19 cellular contexts compared by ENCODE assay signal in the genomic region with DNA sequence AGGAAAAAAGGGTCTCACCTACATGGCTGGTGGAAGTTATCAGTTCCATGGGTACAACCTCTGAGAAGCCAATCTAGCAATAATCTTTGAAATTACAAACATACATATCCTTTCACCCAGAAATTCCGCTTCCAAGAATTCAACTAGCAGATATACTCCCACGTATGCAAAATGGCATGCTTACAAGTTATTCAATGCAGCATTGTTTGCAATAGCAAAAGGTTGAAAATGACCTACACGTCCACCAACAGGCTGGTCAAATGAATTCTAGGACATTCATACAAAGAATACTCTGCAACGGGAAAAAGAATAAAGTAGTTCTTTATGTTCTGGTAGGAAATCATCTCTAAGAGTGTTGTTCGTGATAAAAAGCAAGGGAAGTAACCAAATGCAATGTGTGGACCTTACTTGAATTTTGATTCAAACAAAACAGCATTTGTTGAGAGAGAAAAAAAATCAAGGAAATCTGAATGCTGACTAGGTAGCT.
DNase-seq lines count a peak whose midpoint lies in the region; ATAC-seq, FAIRE-seq and TF ChIP-seq lines count a peak whose summit lies in the region.
"Had no signal": no experiment of that assay in that cellular context is flagged by ENCODE, and none has a peak within 500 bp of the region (broad histone marks: within the 10 kb centered on the region; RNA-seq: fewer than 3 reads in every experiment).

No MANE protein-coding gene starts in this region.

- no peaks in the 10 kb centered on the region for H3K79me2 ChIP-seq in PC-3 (ENCODE audit: low read length)
- H3K79me2 ChIP-seq in keratinocyte (ENCODE audit: control insufficient read depth, insufficient read depth, low read length) = no peaks in the 10 kb centered on the region
- H3K79me2 ChIP-seq in HepG2 (ENCODE audit: insufficient read depth, low read length) = no peaks in the 10 kb centered on the region

- DNase-seq in D721Med (ENCODE audit: insufficient read length, low spot score) (no peak), PC-3 (peak; percentile 23), cardiac fibroblast (ENCODE audit: low read depth in 2 of 2) (peak; percentile 53 to 68), keratinocyte (ENCODE audit: low read depth, low spot score) (no peak), HepG2 (ENCODE audit: low spot score) (no peak)
- no peak for DNase-seq in CD8-positive, alpha-beta memory T cell
- DNase-seq: AML-193, DMS153, GF-D8, NCI-H1105, NCI-H1694 treated with DMSO at 0.1 percent for 48 hours, NCI-H510A, SW 1271 had no signal

- TF ChIP-seq CTCF in D721Med (IDR thresholded peaks at IDR 0.05; ENCODE audit: insufficient read depth, missing control alignments) (no peak), PC-3 (conservative IDR thresholded peaks at IDR 0.05; ENCODE audit: low read depth, low read length) (no peak), cardiac fibroblast (IDR thresholded peaks at IDR 0.05; ENCODE audit: low read depth, low read length) (no peak), keratinocyte (optimal IDR thresholded peaks at IDR 0.05 in 1 of 3, IDR thresholded peaks at IDR 0.05 in 1 of 3, conservative IDR thresholded peaks at IDR 0.05 in 1 of 3; ENCODE audit: extremely low read depth in 1 of 3, insufficient read depth in 2 of 3, low read length in 3 of 3) (no peak), HepG2 (CRISPR knock-in tag; IDR thresholded peaks at IDR 0.05) (no peak)

- FAIRE-seq in D721Med (lab: Jason Lieb, UNC) (peak; percentile 38), keratinocyte (lab: Jason Lieb, UNC) (peak; percentile 13), HepG2 (lab: Jason Lieb, UNC) (no peak)
- FAIRE-seq: GM19239, HTR-8/SVneo had no signal

- no peaks in the 10 kb centered on the region for H3K27me3 ChIP-seq in PC-3 (ENCODE audit: low read length)
- H3K27me3 ChIP-seq in keratinocyte (ENCODE audit: control insufficient read depth, extremely low read depth, insufficient read depth, low read length) = no peaks in the 10 kb centered on the region
- no peaks in the 10 kb centered on the region for H3K27me3 ChIP-seq in CD8-positive, alpha-beta memory T cell (ENCODE audit: insufficient read depth, low read length, poor library complexity, severe bottlenecking)
- no peaks in the 10 kb centered on the region; a peak in 1 of 5 replicates for H3K27me3 ChIP-seq in HepG2 (ENCODE audit: control insufficient read depth in 1 of 2, insufficient read depth in 2 of 2, low read length in 2 of 2)

- no peak overlapping the region for H3K4me3 Mint-ChIP-seq in CD8-positive, alpha-beta memory T cell

- H3K9me3 Mint-ChIP-seq in CD8-positive, alpha-beta memory T cell = peaks cover 0 to 3% (median 0%) of the 10 kb centered on the region in 5 donors

- POLR2A ChIA-PET in PC-3 (lab: Charles Lee; ENCODE audit: unreplicated experiment) (no interaction called here), HepG2 (lab: Yijun Ruan, JAX) (no interaction called here)
- POLR2A ChIA-PET in CD8-positive, alpha-beta memory T cell (lab: Charles Lee) = no interaction called here

- H3K27ac ChIP-seq in PC-3 (ENCODE audit: low read length) = peak overlapping the region; percentile 7; the same call in 1 of the 2 replicates
- no peak overlapping the region for H3K27ac ChIP-seq in keratinocyte (ENCODE audit: control insufficient read depth, insufficient read depth, low read length)
- no peak overlapping the region for H3K27ac ChIP-seq in CD8-positive, alpha-beta memory T cell (ENCODE audit: low read depth, low read length)
- no peak overlapping the region for H3K27ac ChIP-seq in HepG2 (ENCODE audit: extremely low read length, insufficient read depth, low read length)
- H3K27ac ChIP-seq: C4-2B, GM23248 had no signal

- ATAC-seq in PC-3 = no peak
- no peak for ATAC-seq in HG02759 (IDR thresholded peaks at IDR 0.05; ENCODE audit: unreplicated experiment)
- no peak for ATAC-seq in HepG2

- H3K9ac ChIP-seq in PC-3 (ENCODE audit: low read length) (no peak overlapping the region), keratinocyte (ENCODE audit: control insufficient read depth, extremely low read depth, insufficient read depth, low read length) (no peak overlapping the region), HepG2 (ENCODE audit: insufficient read depth, low read depth, low read length) (no peak overlapping the region)
- H3K9ac ChIP-seq: GM23248 had no signal

- intact Hi-C loops in PC-3 (cut with micrococcal nuclease) (no loop called here), HepG2 (cut with micrococcal nuclease; ENCODE audit: unreplicated experiment) (no loop called here)

- H3K9me3 ChIP-seq in PC-3 (ENCODE audit: low read length) (no peaks in the 10 kb centered on the region), keratinocyte (ENCODE audit: control insufficient read depth, low read depth, low read length) (no peaks in the 10 kb centered on the region), HepG2 (ENCODE audit: low read length) (no peaks in the 10 kb centered on the region)
- H3K9me3 ChIP-seq in CD8-positive, alpha-beta memory T cell (ENCODE audit: low read length) = no peaks in the 10 kb centered on the region
- H3K9me3 ChIP-seq: HAP-1 had no signal

- no peaks in the 10 kb centered on the region for H3K36me3 ChIP-seq in PC-3 (ENCODE audit: low read depth, low read length)
- no peaks in the 10 kb centered on the region for H3K36me3 ChIP-seq in keratinocyte (ENCODE audit: control insufficient read depth in 2 of 2, extremely low read depth in 1 of 2, insufficient read depth in 2 of 2, low read length in 2 of 2)
- no peaks in the 10 kb centered on the region for H3K36me3 ChIP-seq in CD8-positive, alpha-beta memory T cell (ENCODE audit: insufficient read depth, low read length)
- no peaks in the 10 kb centered on the region for H3K36me3 ChIP-seq in HepG2 (replicated peaks in 1 of 2; ENCODE audit: control insufficient read depth in 1 of 2, insufficient read depth in 2 of 2, low read length in 2 of 2)
- H3K36me3 ChIP-seq: HAP-1 had no signal

- in situ Hi-C loops in HepG2 (cut with HindIII; ENCODE audit: extremely low pct_ligation_motif_present, low pct_unique_long_range_greater_than_20kb) = no loop called here

- BruUV-seq in PC-3 (replicated peaks; lab: Mats Ljungman, UMichigan) (no TSS peak), HepG2 (replicated peaks; lab: Mats Ljungman, UMichigan) (no TSS peak)

- H3K4me1 ChIP-seq in PC-3 (ENCODE audit: insufficient read depth, low read length) (peaks cover 47% of the 10 kb centered on the region), keratinocyte (ENCODE audit: control insufficient read depth, extremely low read depth, insufficient read depth, low read length) (peaks cover 37% of the 10 kb centered on the region), HepG2 (ENCODE audit: insufficient read depth, low read length) (peaks cover 7% of the 10 kb centered on the region)
- no peaks in the 10 kb centered on the region for H3K4me1 ChIP-seq in CD8-positive, alpha-beta memory T cell (ENCODE audit: insufficient read depth, low read length)

- no peak for TF ChIP-seq RAD21 in HepG2 (CRISPR knock-in tag; IDR thresholded peaks at IDR 0.05)

- dilution Hi-C loops in keratinocyte (cut with MboI; ENCODE audit: extremely low pct_ligation_motif_present, low sequenced_read_pairs) = no loop called here

- H4K20me1 ChIP-seq in PC-3 (ENCODE audit: low read length) (no peaks in the 10 kb centered on the region), keratinocyte (ENCODE audit: control insufficient read depth, extremely low read depth, insufficient read depth, low read length) (no peaks in the 10 kb centered on the region), HepG2 (ENCODE audit: insufficient read depth, low read length) (no peaks in the 10 kb centered on the region)

- CTCF ChIA-PET in PC-3 (lab: Charles Lee) (no interaction called here), HepG2 (lab: Yijun Ruan, JAX; ENCODE audit: low intra/inter-chr PET ratio, low total read pairs) (no interaction called here)
- CTCF ChIA-PET in CD8-positive, alpha-beta memory T cell (lab: Charles Lee) = no interaction called here

- H3K9me1 ChIP-seq in keratinocyte (ENCODE audit: control insufficient read depth, extremely low read depth, insufficient read depth, low read length) = no peaks in the 10 kb centered on the region

- no peaks in the 10 kb centered on the region for H3K9me2 ChIP-seq in PC-3 (replicated peaks; ENCODE audit: low read length)

- H3K4me3 ChIP-seq in PC-3 (ENCODE audit: low read length) (no peak overlapping the region), cardiac fibroblast (replicated peaks in 1 of 2; ENCODE audit: low read depth in 2 of 2, low read length in 2 of 2) (no peak overlapping the region), keratinocyte (ENCODE audit: control insufficient read depth in 2 of 3, extremely low read depth in 1 of 3, insufficient read depth in 2 of 3, low read depth in 1 of 3, low read length in 3 of 3) (no peak overlapping the region), HepG2 (replicated peaks in 1 of 3; ENCODE audit: insufficient read depth in 1 of 3, low read depth in 2 of 3, low read length in 3 of 3) (no peak overlapping the region)
- H3K4me3 ChIP-seq in CD8-positive, alpha-beta memory T cell (ENCODE audit: low read length) = no peak overlapping the region
- H3K4me3 ChIP-seq: GM23248, HAP-1 had no signal

- H3K27me3 Mint-ChIP-seq in CD8-positive, alpha-beta memory T cell = peaks cover 12 to 38% of the 10 kb centered on the region in 2 donors

- WGBS in HepG2 (ENCODE audit: low lambda C conversion rate) = 15% methylated on average over 5 of the region's 5 CpGs

- TF ChIP-seq POLR2A in HepG2 (IDR thresholded peaks at IDR 0.05; ENCODE audit: insufficient read depth in 1 of 2, low read depth in 2 of 2, low read length in 2 of 2) = no peak

- no peak overlapping the region for H3K27ac Mint-ChIP-seq in CD8-positive, alpha-beta memory T cell

- no peak overlapping the region for H2AFZ ChIP-seq in PC-3 (ENCODE audit: low read length)
- H2AFZ ChIP-seq in keratinocyte (ENCODE audit: control insufficient read depth, low read length) = no peak overlapping the region
- no peak overlapping the region for H2AFZ ChIP-seq in HepG2 (ENCODE audit: low read length)
- H2AFZ ChIP-seq: GM23248 had no signal

- H3K4me2 ChIP-seq in PC-3 (ENCODE audit: low read length) (no peak overlapping the region; the same call in 1 of the 2 replicates), keratinocyte (ENCODE audit: control insufficient read depth, extremely low read depth, insufficient read depth, low read depth, low read length) (peak overlapping the region; percentile 4), HepG2 (ENCODE audit: low read depth, low read length) (no peak overlapping the region)

- TF ChIP-seq EP300 in HepG2 (IDR thresholded peaks at IDR 0.05; ENCODE audit: low read depth in 2 of 2, low read length in 2 of 2) = no peak
- no peak for TF ChIP-seq EP300 in HepG2 (CRISPR knock-in tag; IDR thresholded peaks at IDR 0.05; ENCODE audit: borderline replicate concordance)

- H3F3A ChIP-seq in PC-3 (ENCODE audit: low read length, unreplicated experiment) = no peaks in the 10 kb centered on the region

- no peaks in the 10 kb centered on the region for H3K4me1 Mint-ChIP-seq in CD8-positive, alpha-beta memory T cell

- H3K36me3 Mint-ChIP-seq in CD8-positive, alpha-beta memory T cell = no peaks in the 10 kb centered on the region

Comparison
In these comparisons a context has a peak if more than half of its experiments do, and no peak if none do; other contexts are left out.
1. DNase-seq: peak in PC-3 (single experiment) and cardiac fibroblast (2 of 2); none in D721Med (single experiment), keratinocyte (single experiment), CD8-positive, alpha-beta memory T cell (0 of 5) and HepG2 (single experiment).